ENCODE assay signal across 14 cellular contexts in the genomic region with DNA sequence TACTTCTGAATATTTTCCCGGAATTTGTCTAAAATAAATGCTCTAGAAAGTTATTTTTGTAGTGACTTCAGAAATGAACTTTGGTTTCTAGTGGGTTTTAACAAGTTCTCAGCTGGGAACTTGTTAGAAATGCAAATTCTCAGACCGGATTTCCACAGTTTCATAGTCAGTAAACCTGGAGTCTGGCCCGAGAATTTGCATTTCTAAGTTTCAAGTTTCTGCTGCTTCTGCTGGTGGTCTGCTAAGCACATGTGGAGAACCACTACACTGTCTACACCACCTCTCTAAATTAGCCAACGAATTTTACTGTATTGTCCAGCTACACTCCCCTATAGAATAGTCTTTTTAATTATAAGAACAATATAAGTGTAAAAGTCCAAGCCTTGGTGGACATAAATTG.
DNase-seq lines count a peak whose midpoint lies in the region; ATAC-seq and TF ChIP-seq lines count a peak whose summit lies in the region.
"Had no signal": no experiment of that assay in that cellular context is flagged by ENCODE, and none has a peak within 500 bp of the region (broad histone marks: within the 10 kb centered on the region; RNA-seq: fewer than 3 reads in every experiment).

No MANE protein-coding gene starts in this region.

- H3K4me3 ChIP-seq in KMS-11 (IDR thresholded peaks at IDR 0.05; ENCODE audit: insufficient read depth, low read depth, low read length) (no peak overlapping the region), mucosa of descending colon (no peak overlapping the region)

- H2AFZ ChIP-seq in KMS-11 (ENCODE audit: low read depth), result peak overlapping the region; percentile 36

- no peaks in the 10 kb centered on the region for H3K9me3 ChIP-seq in mucosa of descending colon
- H3K9me3 ChIP-seq: BE2C had no signal

- H3K27ac ChIP-seq in KMS-11, result peak overlapping the region; percentile 68

- intact Hi-C loops in mucosa of descending colon (cut with DNase I, micrococcal nuclease), result no loop called here

- peak overlapping the region; percentile 17; the same call in 1 of the 2 replicates for H3K9ac ChIP-seq in KMS-11

- no peaks in the 10 kb centered on the region for H3K27me3 Mint-ChIP-seq in endothelial cell (ENCODE audit: unreplicated experiment)
- H3K27me3 Mint-ChIP-seq: memory B cell had no signal

- TF ChIP-seq CTCF in KMS-11 (conservative IDR thresholded peaks at IDR 0.05; ENCODE audit: low read depth, low read length) (no peak), mucosa of descending colon (IDR thresholded peaks at IDR 0.05) (no peak), endothelial cell (IDR thresholded peaks at IDR 0.05; ENCODE audit: unreplicated experiment) (no peak)

- H3K4me1 Mint-ChIP-seq in endothelial cell (ENCODE audit: unreplicated experiment), result no peaks in the 10 kb centered on the region
- H3K4me1 Mint-ChIP-seq: endodermal cell, memory B cell had no signal

- H3K79me2 ChIP-seq in KMS-11 (ENCODE audit: insufficient read depth, low read depth), result no peaks in the 10 kb centered on the region

- no peak overlapping the region for H3K4me3 Mint-ChIP-seq in endothelial cell (ENCODE audit: unreplicated experiment)
- H3K4me3 Mint-ChIP-seq: endodermal cell, memory B cell, WTC11 had no signal

- H3K4me2 ChIP-seq in KMS-11, result peak overlapping the region; percentile 78

- DNase-seq in mucosa of descending colon (no peak), endothelial cell (ENCODE audit: low spot score) (no peak), H4 (ENCODE audit: low spot score) (no peak), C1 segment of cervical spinal cord (lab: John Stamatoyannopoulos, UW) (no peak)
- DNase-seq: activated T-cell treated with anti-CD3 and anti-CD28 coated beads, Interleukin-2, amount 50 U/mL, for 48 hours; BE2C; endodermal cell; substantia nigra had no signal

- ATAC-seq in GM18520 (IDR thresholded peaks at IDR 0.05; ENCODE audit: unreplicated experiment) (peak; percentile 79), GM21423 (IDR thresholded peaks at IDR 0.05; ENCODE audit: unreplicated experiment) (peak; percentile 80), HG03025 (IDR thresholded peaks at IDR 0.05; ENCODE audit: low FRiP score, unreplicated experiment) (peak; percentile 82), mucosa of descending colon (no peak)
- ATAC-seq: WTC11 had no signal

- no peaks in the 10 kb centered on the region for H3K9me3 Mint-ChIP-seq in endothelial cell (ENCODE audit: unreplicated experiment)
- H3K9me3 Mint-ChIP-seq: endodermal cell, memory B cell, WTC11 had no signal

- H4K20me1 ChIP-seq in KMS-11 (ENCODE audit: insufficient read depth), result no peaks in the 10 kb centered on the region

- no peaks in the 10 kb centered on the region; the same call in 1 of the 2 replicates for H3K27me3 ChIP-seq in KMS-11 (ENCODE audit: insufficient read depth, low read depth)

- no peak overlapping the region for H3K27ac Mint-ChIP-seq in endothelial cell (ENCODE audit: unreplicated experiment)
- H3K27ac Mint-ChIP-seq: endodermal cell, memory B cell, WTC11 had no signal

- H3K4me1 ChIP-seq in KMS-11 (ENCODE audit: low read depth, poor library complexity, severe bottlenecking) (peaks cover 57% of the 10 kb centered on the region), mucosa of descending colon (ENCODE audit: low read depth) (no peaks in the 10 kb centered on the region)
- H3K4me1 ChIP-seq: BE2C had no signal

- H3K36me3 Mint-ChIP-seq in endothelial cell (ENCODE audit: low read depth, unreplicated experiment), result no peaks in the 10 kb centered on the region
- H3K36me3 Mint-ChIP-seq: memory B cell, WTC11 had no signal

- H3K36me3 ChIP-seq in KMS-11 (ENCODE audit: insufficient read depth) (no peaks in the 10 kb centered on the region), mucosa of descending colon (ENCODE audit: low read depth) (no peaks in the 10 kb centered on the region)
- H3K36me3 ChIP-seq: BE2C had no signal
